ENCODE assay signal across 14 cellular contexts in genomic region chrX:134868766-134869495, GRCh38. TPM values are rescaled to one million over a fixed set of nuclear protein-coding genes. Genes with fewer than 3 reads are reported as not detected.
DNase-seq lines count a peak whose midpoint lies in the region; ATAC-seq and TF ChIP-seq lines count a peak whose summit lies in the region.
"Had no signal": no experiment of that assay in that cellular context is flagged by ENCODE, and none has a peak within 500 bp of the region (broad histone marks: within the 10 kb centered on the region; RNA-seq: fewer than 3 reads in every experiment).

No MANE protein-coding gene starts in this region.

- H3K9me3 ChIP-seq in HEK293 (ENCODE audit: control insufficient read depth, insufficient read depth, low read depth, low read length) = no peaks in the 10 kb centered on the region
- peaks cover 4% of the 10 kb centered on the region for H3K9me3 ChIP-seq in adipocyte (ENCODE audit: control insufficient read depth, low read length)
- no peaks in the 10 kb centered on the region for H3K9me3 ChIP-seq in right lobe of liver
- H3K9me3 ChIP-seq: uterus had no signal

- H3K27ac ChIP-seq in HEK293 (ENCODE audit: extremely low read depth, low read depth, low read length) (no peak overlapping the region), right lobe of liver (no peak overlapping the region)
- H3K27ac ChIP-seq: BLaER1, parathyroid adenoma, uterus had no signal

- WGBS in right lobe of liver (ENCODE audit: insufficient coverage, low coverage, low lambda C conversion rate, missing lambda C conversion rate) = 49% methylated on average over 6 of the region's 6 CpGs

- POLR2A ChIA-PET in HEK293 (lab: Yijun Ruan, JAX) = no interaction called here

- in situ Hi-C loops in ACHN (cut with HindIII; ENCODE audit: low pct_ligation_motif_present, low pct_unique_long_range_greater_than_20kb, low sequenced_read_pairs) = no loop called here

- H3K27me3 ChIP-seq in adipocyte (replicated peaks; ENCODE audit: control insufficient read depth, insufficient read depth, low read length) (peaks cover 14% of the 10 kb centered on the region), right lobe of liver (no peaks in the 10 kb centered on the region)
- H3K27me3 ChIP-seq: uterus had no signal

- H3K36me3 ChIP-seq in HEK293 (ENCODE audit: control insufficient read depth in 2 of 2, insufficient read depth in 1 of 2, low read length in 2 of 2) = no peaks in the 10 kb centered on the region
- no peaks in the 10 kb centered on the region for H3K36me3 ChIP-seq in adipocyte (ENCODE audit: control insufficient read depth, insufficient read depth, low read length, severe bottlenecking)
- no peaks in the 10 kb centered on the region for H3K36me3 ChIP-seq in right lobe of liver
- H3K36me3 ChIP-seq: BLaER1, uterus had no signal

- ATAC-seq in GM21786 (IDR thresholded peaks at IDR 0.05; ENCODE audit: unreplicated experiment) (no peak), GM19351 (IDR thresholded peaks at IDR 0.05; ENCODE audit: unreplicated experiment) (no peak), right lobe of liver (no peak)

- peak; percentile 3 for DNase-seq in ACHN
- DNase-seq in adipocyte (ENCODE audit: low read depth) = peak; percentile 39
- peak; percentile 55 to 66 for DNase-seq in foreskin fibroblast
- no peak for DNase-seq in islet precursor cell
- DNase-seq in right lobe of liver = no peak
- DNase-seq: NCI-H1048; NCI-H526 treated with DMSO at 0.1 percent for 48 hours; stimulated activated CD4-positive, alpha-beta T cell treated with anti-CD3 and anti-CD28 coated beads, Interleukin-1b, Interleukin-23, amount 100 ng/mL, for 48 hours; uterus had no signal

- intact Hi-C loops in right lobe of liver (cut with DNase I) = no loop called here

- no peak overlapping the region for H3K9ac ChIP-seq in adipocyte (ENCODE audit: low read length)
- H3K9ac ChIP-seq: BLaER1, parathyroid adenoma had no signal

- H3K4me3 ChIP-seq in HEK293 (ENCODE audit: low read depth, low read length) (no peak overlapping the region), adipocyte (ENCODE audit: low read length) (no peak overlapping the region), foreskin fibroblast (ENCODE audit: low read depth in 1 of 2, low read length in 2 of 2) (no peak overlapping the region), right lobe of liver (no peak overlapping the region)
- H3K4me3 ChIP-seq: BLaER1, uterus had no signal

- no peak for TF ChIP-seq CTCF in HEK293 (tag by site-specific recombination; IDR thresholded peaks at IDR 0.05)
- TF ChIP-seq CTCF in foreskin fibroblast (IDR thresholded peaks at IDR 0.05; ENCODE audit: low read depth, low read length) = no peak
- no peak for TF ChIP-seq CTCF in right lobe of liver (IDR thresholded peaks at IDR 0.05)

- CTCF ChIA-PET in HEK293 (lab: Yijun Ruan, JAX) = no interaction called here

- TF ChIP-seq POLR2A in right lobe of liver (IDR thresholded peaks at IDR 0.05) = no peak

- no peaks in the 10 kb centered on the region for H3K4me1 ChIP-seq in HEK293 (ENCODE audit: control insufficient read depth, insufficient read depth, low read length)
- H3K4me1 ChIP-seq in adipocyte (ENCODE audit: control insufficient read depth, insufficient read depth, low read length) = no peaks in the 10 kb centered on the region
- H3K4me1 ChIP-seq in right lobe of liver = no peaks in the 10 kb centered on the region
- H3K4me1 ChIP-seq: BLaER1, parathyroid adenoma, uterus had no signal

TF ChIP-seq in HEK293, 187 proteins besides CTCF, POLR2A, EP300 and RAD21:
- TF ChIP-seq PRDM6 (tag by site-specific recombination; IDR thresholded peaks at IDR 0.05) (peak; percentile 71), KLF9 (tag by site-specific recombination; IDR thresholded peaks at IDR 0.05; ENCODE audit: low read depth) (no peak), ZNF785 (tag by site-specific recombination; IDR thresholded peaks at IDR 0.05) (no peak), INSM2 (tag by site-specific recombination; IDR thresholded peaks at IDR 0.05) (0 out of 2 replicates have a peak, but pooled peaks have one; percentile 60), OVOL3 (tag by site-specific recombination; IDR thresholded peaks at IDR 0.05) (no peak), ZNF629 (tag by site-specific recombination; IDR thresholded peaks at IDR 0.05) (peak; percentile 90), ZNF747 (tag by site-specific recombination; IDR thresholded peaks at IDR 0.05) (no peak), ZFP69B (tag by site-specific recombination; IDR thresholded peaks at IDR 0.05) (no peak), ZNF354C (tag by site-specific recombination; IDR thresholded peaks at IDR 0.05; ENCODE audit: borderline replicate concordance, low read depth) (no peak), ZNF157 (tag by site-specific recombination; IDR thresholded peaks at IDR 0.05) (no peak), ZEB2 (tag by site-specific recombination; IDR thresholded peaks at IDR 0.05) (0 out of 2 replicates have a peak, but pooled peaks have one; percentile 47), ZNF184 (tag by site-specific recombination; IDR thresholded peaks at IDR 0.05) (peak; percentile 40; the same call in 1 of the 2 replicates)
TF ChIP-seq in HEK293: peak in this region for 5.

RNA-seq across cellular contexts. Expression of gene MOSPD1, which starts 46.1 kb away (rescaled TPM):
- total RNA-seq in right lobe of liver = 10 to 100 TPM in 1 of 6 experiments, 1 to 10 TPM in 5; 2.9 to 14.8 (median 7.5) TPM

Comparison
In these comparisons a context has a peak if more than half of its experiments do, and no peak if none do; other contexts are left out.
1. DNase-seq: peak in ACHN (single experiment), adipocyte (single experiment) and foreskin fibroblast (2 of 2); none in islet precursor cell (single experiment) and right lobe of liver (0 of 3).